ENCODE assay signal across 23 cellular contexts in genomic region chr15:70545526-70545925, GRCh38.
"Had no signal": no experiment of that assay in that cellular context is flagged by ENCODE, and none has a peak within 500 bp of the region (broad histone marks: within the 10 kb centered on the region; RNA-seq: fewer than 3 reads in every experiment).

No MANE protein-coding gene starts in this region.

- H3K4me3 ChIP-seq: colonic mucosa, dorsolateral prefrontal cortex, heart left ventricle, mucosa of descending colon, psoas muscle, right lobe of liver, spleen, suprapubic skin, thyroid gland had no signal

- H3K36me3 ChIP-seq: colonic mucosa, heart left ventricle, neutrophil, right lobe of liver, spleen, suprapubic skin, thyroid gland had no signal

- H3K27me3 ChIP-seq: colonic mucosa, neutrophil, right lobe of liver, spleen, suprapubic skin, thyroid gland had no signal

- H3K27ac Mint-ChIP-seq: type B pancreatic cell had no signal

- H3K27me3 Mint-ChIP-seq: naive thymus-derived CD8-positive, alpha-beta T cell had no signal

- DNase-seq: colonic mucosa; dorsolateral prefrontal cortex; effector CD8-positive, alpha-beta T cell; heart left ventricle; hippocampal formation; kidney glomerular epithelial cell; mammary epithelial cell; mucosa of descending colon; naive thymus-derived CD8-positive, alpha-beta T cell; psoas muscle; retina; spleen; stimulated activated CD4-positive, alpha-beta T cell treated with anti-CD3 and anti-CD28 coated beads, Interleukin-15, amount 100 ng/mL, for 24 hours; stimulated activated CD4-positive, alpha-beta T cell treated with anti-CD3 and anti-CD28 coated beads, Interleukin-1b, Interleukin-23, amount 100 ng/mL, for 48 hours; stimulated activated CD4-positive, alpha-beta T cell treated with anti-CD3 and anti-CD28 coated beads, Interleukin-4, amount 100 ng/mL, for 4 hours; stimulated activated naive CD4-positive, alpha-beta T cell; thyroid gland had no signal

- ATAC-seq: esophagus mucosa; heart left ventricle; left lobe of liver; mucosa of descending colon; naive thymus-derived CD8-positive, alpha-beta T cell; psoas muscle; right lobe of liver had no signal

- H3K36me3 Mint-ChIP-seq: type B pancreatic cell had no signal

- H3K9me3 Mint-ChIP-seq: naive thymus-derived CD8-positive, alpha-beta T cell had no signal

- H3K4me1 ChIP-seq: colonic mucosa, heart left ventricle, psoas muscle, right lobe of liver, spleen, suprapubic skin, thyroid gland had no signal

- H3K9me3 ChIP-seq: colonic mucosa, heart left ventricle, mucosa of descending colon, neutrophil, psoas muscle, right lobe of liver, spleen, suprapubic skin, thyroid gland had no signal

- H3K27ac ChIP-seq: colonic mucosa, dorsolateral prefrontal cortex, heart left ventricle, neutrophil, psoas muscle, right lobe of liver, spleen, suprapubic skin, thyroid gland had no signal

- H3K4me3 Mint-ChIP-seq: naive thymus-derived CD8-positive, alpha-beta T cell; type B pancreatic cell had no signal
